ENCODE assay signal across 23 cellular contexts in genomic region chr20:792248-792647, GRCh38. TPM values are rescaled to one million over a fixed set of nuclear protein-coding genes. Genes with fewer than 3 reads are reported as not detected.
"Had no signal": no experiment of that assay in that cellular context is flagged by ENCODE, and none has a peak within 500 bp of the region (broad histone marks: within the 10 kb centered on the region; RNA-seq: fewer than 3 reads in every experiment).

No MANE protein-coding gene starts in this region.

- ATAC-seq: HepG2 had no signal

- DNase-seq: IMR-90, Karpas-422, KG1, MG63, NCI-H1092, NCI-H1105 treated with DMSO at 0.1 percent for 48 hours, NCI-H1436, NCI-H187, NCI-H2029, NCI-H2081 treated with DMSO at 0.1 percent for 48 hours, NCI-H2171, NCI-H226, NCI-H446, NCI-H510A, NCI-H524 treated with DMSO at 0.1 percent for 48 hours, NCI-H69, NCI-H774, Right ventricle myocardium superior, RPMI8226, SIG-M5 had no signal

- H3K9me3 ChIP-seq: MG63, SJSA1 had no signal

- H3K4me3 ChIP-seq: MG63, SJSA1, SK-N-MC had no signal

- H3K27ac ChIP-seq: SJSA1, SK-N-MC had no signal

- H3K4me1 ChIP-seq: SJSA1 had no signal

- H3K36me3 ChIP-seq: MG63, SJSA1 had no signal

RNA-seq across cellular contexts. Expression of gene SLC52A3, which starts 23.9 kb away (rescaled TPM):
- total RNA-seq: HepG2, IMR-90, SJSA1 had no signal
- polyA plus RNA-seq: IMR-90 had no signal
